ENCODE assay signal across 2 cellular contexts in genomic region chr7:100567751-100568175, GRCh38.
TF ChIP-seq lines count a peak whose summit lies in the region.

No MANE protein-coding gene starts in this region.

TF ChIP-seq in SK-N-SH, 30 proteins besides CTCF, POLR2A, EP300 and RAD21 (continued from another document):
- no peak for TF ChIP-seq ZBTB33 (IDR thresholded peaks at IDR 0.05; ENCODE audit: borderline replicate concordance, low read depth)

TF ChIP-seq in SK-N-SH treated with all-trans-retinoic acid at 6 μM for 48 hours, 23 proteins besides CTCF, POLR2A, EP300 and RAD21 (continued from another document):
- no peak for TF ChIP-seq GLIS3 (CRISPR knock-in tag; IDR thresholded peaks at IDR 0.05)
- TF ChIP-seq ZNF70 (CRISPR knock-in tag; IDR thresholded peaks at IDR 0.05) = no peak
- no peak for TF ChIP-seq PATZ1 (CRISPR knock-in tag; IDR thresholded peaks at IDR 0.05; ENCODE audit: borderline replicate concordance)
